In the genomic region with DNA sequence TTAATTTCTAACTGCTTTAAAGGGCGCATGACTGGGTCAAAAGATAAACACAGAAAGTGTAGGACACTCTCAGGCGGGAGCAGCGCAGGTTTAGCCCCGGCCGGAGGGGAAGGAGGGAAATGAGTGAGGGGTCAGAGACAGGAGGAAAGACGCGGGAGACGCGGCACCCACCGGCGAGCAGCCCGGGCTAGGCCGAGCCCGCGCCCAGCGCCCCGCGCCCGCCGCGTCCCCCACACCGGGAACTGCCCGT, we compare ENCODE assay signal across 8 cellular contexts. TPM values are rescaled to one million over a fixed set of nuclear protein-coding genes. Genes with fewer than 3 reads are reported as not detected.
A peak's percentile ranks its signal among the peaks of the same experiment; 100 is the strongest.
DNase-seq lines count a peak whose midpoint lies in the region; ATAC-seq and TF ChIP-seq lines count a peak whose summit lies in the region.

No MANE protein-coding gene starts in this region.

- peak overlapping the region; percentile 50 for H3K4me3 ChIP-seq in cardiac muscle cell
- H3K4me3 ChIP-seq in OCI-LY7 (ENCODE audit: low read depth, low read length, poor library complexity, severe bottlenecking), result peak overlapping the region; percentile 98
- peak overlapping the region; percentile 78 to 89 (median 82) for H3K4me3 ChIP-seq in esophagus muscularis mucosa
- peak overlapping the region; percentile 73 for H3K4me3 ChIP-seq in psoas muscle

- DNase-seq in cardiac muscle cell (ENCODE audit: low read depth in 1 of 2, low spot score in 1 of 2) (no peak), cardiac septum (ENCODE audit: low spot score) (no peak), OCI-LY7 (ENCODE audit: low spot score) (no peak), esophagus muscularis mucosa (ENCODE audit: extremely low spot score) (no peak), psoas muscle (peak in 1 of 2 donors; percentile 71), NOMO-1 (lab: John Stamatoyannopoulos, UW; ENCODE audit: unreplicated experiment in 2 of 2) (no peak), pons (ENCODE audit: low spot score) (no peak)

- no peaks in the 10 kb centered on the region for H3K9me2 ChIP-seq in OCI-LY7 (ENCODE audit: insufficient read depth, low read length)

- H3K9me3 ChIP-seq in cardiac muscle cell (ENCODE audit: low read depth) (no peaks in the 10 kb centered on the region), OCI-LY7 (ENCODE audit: low read length) (no peaks in the 10 kb centered on the region), esophagus muscularis mucosa (no peaks in the 10 kb centered on the region), psoas muscle (no peaks in the 10 kb centered on the region)

- BruUV-seq in OCI-LY7 (replicated peaks; lab: Mats Ljungman, UMichigan), result no TSS peak

- ATAC-seq in psoas muscle (no peak), HG03565 (IDR thresholded peaks at IDR 0.05; ENCODE audit: unreplicated experiment) (no peak)

- 0% methylated on average over 23 of the region's 23 CpGs for WGBS in esophagus muscularis mucosa
- WGBS in psoas muscle, 3 donors, result 0 to 1% (median 0%) methylated on average over 5 to 23 of the region's 23 CpGs

- peaks cover 20% of the 10 kb centered on the region for H3K4me1 ChIP-seq in cardiac muscle cell (ENCODE audit: low read depth)
- H3K4me1 ChIP-seq in OCI-LY7 (ENCODE audit: insufficient read depth, low read length, poor library complexity, severe bottlenecking), result peaks cover 23% of the 10 kb centered on the region
- peaks cover 15 to 32% (median 24%) of the 10 kb centered on the region in 4 donors for H3K4me1 ChIP-seq in esophagus muscularis mucosa
- peaks cover 18% of the 10 kb centered on the region for H3K4me1 ChIP-seq in psoas muscle

- no peak for TF ChIP-seq EP300 in esophagus muscularis mucosa (IDR thresholded peaks at IDR 0.05)

- intact Hi-C loops in cardiac septum (cut with DNase I), result loop anchor here (2.0 to 10.0 kb wide), 4 partner anchors 93 to 421 kb away; a partner anchor contains a TSS
- intact Hi-C loops in OCI-LY7 (cut with micrococcal nuclease; ENCODE audit: unreplicated experiment), result loop anchor here (2.0 to 5.0 kb wide), 2 partner anchors 93 to 183 kb away; a partner anchor contains a TSS
- intact Hi-C loops in esophagus muscularis mucosa (cut with DNase I), result loop anchor here (2.0 to 5.0 kb wide), 2 partner anchors 95 to 183 kb away; a partner anchor contains a TSS
- intact Hi-C loops in psoas muscle (cut with DNase I), result loop anchor here (5.0 kb wide), 1 partner anchor 93 kb away; a partner anchor contains a TSS

- peaks cover 15% of the 10 kb centered on the region for H4K20me1 ChIP-seq in OCI-LY7 (ENCODE audit: insufficient read depth, low read length)

- H3K27me3 ChIP-seq in cardiac muscle cell (no peaks in the 10 kb centered on the region), esophagus muscularis mucosa (no peaks in the 10 kb centered on the region), psoas muscle (ENCODE audit: insufficient read depth in 3 of 3, low read length in 2 of 3) (no peaks in the 10 kb centered on the region)

- TF ChIP-seq CTCF in cardiac muscle cell (IDR thresholded peaks at IDR 0.05; ENCODE audit: low read depth, low read length) (no peak), OCI-LY7 (conservative IDR thresholded peaks at IDR 0.05; ENCODE audit: low read length) (no peak), esophagus muscularis mucosa (IDR thresholded peaks at IDR 0.05) (peak in 1 of 3 experiments; percentile 2), psoas muscle (IDR thresholded peaks at IDR 0.05) (no peak)

- H2AFZ ChIP-seq in OCI-LY7 (ENCODE audit: low read length), result peak overlapping the region; percentile 93

- no peak for TF ChIP-seq POLR2A in esophagus muscularis mucosa (IDR thresholded peaks at IDR 0.05; ENCODE audit: low read depth)

- H3K27ac ChIP-seq in cardiac muscle cell, result peak overlapping the region; percentile 82
- peak overlapping the region; percentile 49 for H3K27ac ChIP-seq in OCI-LY7 (ENCODE audit: low read depth, low read length, poor library complexity, severe bottlenecking)
- peak overlapping the region; percentile 87 to 95 (median 90) for H3K27ac ChIP-seq in esophagus muscularis mucosa (replicated peaks in 1 of 4)
- H3K27ac ChIP-seq in psoas muscle, result peak overlapping the region; percentile 85

- H3K36me3 ChIP-seq in cardiac muscle cell, result no peaks in the 10 kb centered on the region
- H3K36me3 ChIP-seq in OCI-LY7 (ENCODE audit: insufficient read depth, low read length), result no peaks in the 10 kb centered on the region
- no peaks in the 10 kb centered on the region for H3K36me3 ChIP-seq in esophagus muscularis mucosa
- H3K36me3 ChIP-seq in psoas muscle (ENCODE audit: insufficient read depth in 1 of 2, low read depth in 1 of 2), result no peaks in the 10 kb centered on the region

- H3K79me2 ChIP-seq in OCI-LY7 (ENCODE audit: insufficient read depth, low read depth, low read length), result peaks cover 47% of the 10 kb centered on the region

- POLR2A ChIA-PET in OCI-LY7 (lab: Charles Lee), result no interaction called here

- H3K4me2 ChIP-seq in OCI-LY7 (ENCODE audit: low read length), result peak overlapping the region; percentile 99

- CTCF ChIA-PET in OCI-LY7 (lab: Charles Lee; ENCODE audit: unreplicated experiment), result no interaction called here

RNA-seq across cellular contexts. Expression of a gene that starts 0.6 kb away (rescaled TPM):
- total RNA-seq in cardiac muscle cell (9.4 and 15.6 TPM in 2 replicates), cardiac septum (6.5 TPM), OCI-LY7 (2022) (11.1 and 11.4 TPM in 2 replicates), esophagus muscularis mucosa (10 to 100 TPM in 3 of 4 donors, 1 to 10 TPM in 1; 9.7 to 13.7 (median 12.1) TPM), psoas muscle (1 to 10 TPM; 4.3 to 6.3 (median 5.1) TPM)
- polyA plus RNA-seq in cardiac muscle cell (6.9 and 8.7 TPM in 2 replicates), psoas muscle (1 to 10 TPM; 1.3 to 2.9 (median 2.7) TPM)
- total RNA-seq in OCI-LY7 (2014; rRNA removed; shearing (Covaris generic)), result 7.9 and 9.0 TPM in 2 replicates
